ENCODE assay signal across 23 cellular contexts in genomic region chr2:62248226-62248625, GRCh38. TPM values are rescaled to one million over a fixed set of nuclear protein-coding genes. Genes with fewer than 3 reads are reported as not detected.
A peak's percentile ranks its signal among the peaks of the same experiment; 100 is the strongest.
DNase-seq lines count a peak whose midpoint lies in the region; ATAC-seq and TF ChIP-seq lines count a peak whose summit lies in the region.
"Had no signal": no experiment of that assay in that cellular context is flagged by ENCODE, and none has a peak within 500 bp of the region (broad histone marks: within the 10 kb centered on the region; RNA-seq: fewer than 3 reads in every experiment).

No MANE protein-coding gene starts in this region.

- no peak overlapping the region for H4K8ac ChIP-seq in trophoblast cell (ENCODE audit: low read depth, low read length)

- H3K23ac ChIP-seq in trophoblast cell (ENCODE audit: low read length) = no peak overlapping the region

- H3K4me3 ChIP-seq in CD8-positive, alpha-beta T cell (ENCODE audit: low read depth, low read length) = no peak overlapping the region
- H3K4me3 ChIP-seq in esophagus muscularis mucosa = no peak overlapping the region
- no peak overlapping the region for H3K4me3 ChIP-seq in trophoblast cell (ENCODE audit: low read depth, low read length)
- H3K4me3 ChIP-seq: A549; BLaER1 treated with 17β-estradiol and CSF1 and Interleukin-3, amounts not matched to agents 10 nM and 100 nM; GM12878; GM23338 had no signal

- 89% methylated on average over 3 of the region's 3 CpGs for WGBS in esophagus muscularis mucosa
- WGBS in trophoblast cell (ENCODE audit: extremely low coverage, insufficient coverage, insufficient read length) = no CpG with 5 or more reads among the region's 3 CpGs

- no peak overlapping the region for H2AFZ ChIP-seq in trophoblast cell (ENCODE audit: insufficient read depth, low read length, poor library complexity)
- H2AFZ ChIP-seq: GM23338 had no signal

- H3K9me3 Mint-ChIP-seq in CD8-positive, alpha-beta T cell = no peaks in the 10 kb centered on the region
- H3K9me3 Mint-ChIP-seq: CD4-positive, alpha-beta T cell; GM23338; H9 had no signal

- no peak overlapping the region for H4K91ac ChIP-seq in trophoblast cell (ENCODE audit: low read depth, low read length)

- H3K9ac ChIP-seq in trophoblast cell (ENCODE audit: low read length) = no peak overlapping the region
- H3K9ac ChIP-seq: BLaER1 treated with 17β-estradiol and CSF1 and Interleukin-3, amounts not matched to agents 10 nM and 100 nM had no signal

- no peak for TF ChIP-seq EP300 in esophagus muscularis mucosa (IDR thresholded peaks at IDR 0.05)

- H3K14ac ChIP-seq in trophoblast cell (ENCODE audit: low read length) = no peak overlapping the region

- H3K27me3 Mint-ChIP-seq in CD8-positive, alpha-beta T cell (ENCODE audit: low read depth) = no peaks in the 10 kb centered on the region
- H3K27me3 Mint-ChIP-seq: CD4-positive, alpha-beta T cell had no signal

- no peaks in the 10 kb centered on the region for H3K36me3 ChIP-seq in CD8-positive, alpha-beta T cell (ENCODE audit: insufficient read depth, low read length)
- H3K36me3 ChIP-seq in esophagus muscularis mucosa (no peaks in the 10 kb centered on the region), trophoblast cell (ENCODE audit: control insufficient read depth in 1 of 2, insufficient read depth in 2 of 2, low read length in 2 of 2) (no peaks in the 10 kb centered on the region)
- H3K36me3 ChIP-seq: BE2C; BLaER1 treated with 17β-estradiol and CSF1 and Interleukin-3, amounts not matched to agents 10 nM and 100 nM had no signal

- POLR2A ChIA-PET in CD8-positive, alpha-beta T cell (lab: Charles Lee) = no interaction called here

- peak overlapping the region; percentile 18 for H3K27ac Mint-ChIP-seq in CD8-positive, alpha-beta T cell
- H3K27ac Mint-ChIP-seq: CD14-positive monocyte; CD4-positive, alpha-beta T cell; GM23338; H9 had no signal

- no peak for TF ChIP-seq CTCF in CD8-positive, alpha-beta T cell (IDR thresholded peaks at IDR 0.05)
- TF ChIP-seq CTCF in esophagus muscularis mucosa (IDR thresholded peaks at IDR 0.05) = no peak

- peaks cover 2% of the 10 kb centered on the region for H3K4me1 Mint-ChIP-seq in CD8-positive, alpha-beta T cell (ENCODE audit: low read depth)
- H3K4me1 Mint-ChIP-seq: CD14-positive monocyte, GM23338, H9 had no signal

- H2AK5ac ChIP-seq in trophoblast cell (ENCODE audit: low read length) = no peak overlapping the region

- H3K36me3 Mint-ChIP-seq in CD8-positive, alpha-beta T cell = no peaks in the 10 kb centered on the region
- H3K36me3 Mint-ChIP-seq: CD14-positive monocyte had no signal

- no peak overlapping the region for H4K12ac ChIP-seq in trophoblast cell (ENCODE audit: low read depth, low read length)

- CTCF ChIA-PET in CD8-positive, alpha-beta T cell (lab: Charles Lee) = no interaction called here

- peak in 1 of 7 experiments; percentile 4 for DNase-seq in CD8-positive, alpha-beta T cell
- DNase-seq in OCI-M1 (lab: John Stamatoyannopoulos, UW) (peak; percentile 3), esophagus muscularis mucosa (ENCODE audit: extremely low spot score) (peak; percentile 72), trophoblast cell (peak; percentile 77 to 90), NCI-H2196 treated with DMSO at 0.1 percent for 48 hours (lab: John Stamatoyannopoulos, UW; ENCODE audit: unreplicated experiment) (no peak)
- DNase-seq in effector CD8-positive, alpha-beta T cell (lab: John Stamatoyannopoulos, UW) = no peak
- DNase-seq: 8988T; ACHN; AML-193; BE2C; CD4-positive, alpha-beta T cell; DMS 273 treated with DMSO at 0.1 percent for 48 hours; DMS79; EL; GDM1; H9 had no signal

- TF ChIP-seq POLR2A in esophagus muscularis mucosa (IDR thresholded peaks at IDR 0.05; ENCODE audit: low read depth) = no peak

- H3K18ac ChIP-seq in trophoblast cell (ENCODE audit: low read length) = no peak overlapping the region

- ATAC-seq in CD8-positive, alpha-beta T cell = no peak
- no peak for ATAC-seq in HG03439 (IDR thresholded peaks at IDR 0.05; ENCODE audit: unreplicated experiment)
- ATAC-seq: A549, GM12878, GM23338, HCT116 had no signal

- intact Hi-C loops in CD8-positive, alpha-beta T cell (cut with DNase I, micrococcal nuclease) = loop anchor here in 1 of 2 experiments (10.0 kb wide), 1 partner anchor 53 kb away; the partner anchor contains the start of gene B3GNT2
- intact Hi-C loops in esophagus muscularis mucosa (cut with DNase I) = no loop called here

- no peaks in the 10 kb centered on the region for H3K27me3 ChIP-seq in CD8-positive, alpha-beta T cell (ENCODE audit: insufficient read depth, low read length)
- H3K27me3 ChIP-seq in esophagus muscularis mucosa (no peaks in the 10 kb centered on the region), trophoblast cell (ENCODE audit: insufficient read depth, low read length) (no peaks in the 10 kb centered on the region)
- H3K27me3 ChIP-seq: BE2C; BLaER1 treated with 17β-estradiol and CSF1 and Interleukin-3, amounts not matched to agents 10 nM and 100 nM had no signal

- peaks cover 2% of the 10 kb centered on the region for H3K79me1 ChIP-seq in trophoblast cell (ENCODE audit: low read length)

- no peak overlapping the region for H3K4ac ChIP-seq in trophoblast cell (ENCODE audit: low read depth, low read length)

- no peak overlapping the region for H2BK12ac ChIP-seq in trophoblast cell (ENCODE audit: low read length)

- no peak overlapping the region for H2BK5ac ChIP-seq in trophoblast cell (ENCODE audit: low read depth, low read length, poor library complexity)

- no peak overlapping the region for H3K27ac ChIP-seq in CD8-positive, alpha-beta T cell (ENCODE audit: low read depth, low read length)
- H3K27ac ChIP-seq in esophagus muscularis mucosa (replicated peaks in 1 of 4) (no peak overlapping the region), trophoblast cell (ENCODE audit: low read depth, low read length) (peak overlapping the region; percentile 54)
- H3K27ac ChIP-seq: A549; BLaER1 treated with 17β-estradiol and CSF1 and Interleukin-3, amounts not matched to agents 10 nM and 100 nM had no signal

- H3K4me2 ChIP-seq in trophoblast cell (ENCODE audit: low read length) = peak overlapping the region; percentile 40
- H3K4me2 ChIP-seq: A549; BLaER1 treated with 17β-estradiol and CSF1 and Interleukin-3, amounts not matched to agents 10 nM and 100 nM; GM23338 had no signal

- no peak overlapping the region for H2BK120ac ChIP-seq in trophoblast cell (ENCODE audit: insufficient read depth, low read length, poor library complexity)

- H3K4me1 ChIP-seq in CD8-positive, alpha-beta T cell (ENCODE audit: insufficient read depth, low read length) = no peaks in the 10 kb centered on the region
- H3K4me1 ChIP-seq in esophagus muscularis mucosa = no peaks in the 10 kb centered on the region
- peaks cover 3 to 7% of the 10 kb centered on the region in 2 experiments for H3K4me1 ChIP-seq in trophoblast cell (ENCODE audit: control insufficient read depth in 1 of 2, insufficient read depth in 2 of 2, low read length in 2 of 2)
- H3K4me1 ChIP-seq: A549; BE2C; BLaER1 treated with 17β-estradiol and CSF1 and Interleukin-3, amounts not matched to agents 10 nM and 100 nM had no signal

- no peaks in the 10 kb centered on the region for H3K9me3 ChIP-seq in CD8-positive, alpha-beta T cell (ENCODE audit: low read length)
- H3K9me3 ChIP-seq in esophagus muscularis mucosa (no peaks in the 10 kb centered on the region), trophoblast cell (ENCODE audit: insufficient read depth, low read depth, low read length) (no peaks in the 10 kb centered on the region)
- H3K9me3 ChIP-seq: A549, BE2C had no signal

- no peak overlapping the region for H3K4me3 Mint-ChIP-seq in CD8-positive, alpha-beta T cell
- H3K4me3 Mint-ChIP-seq: CD14-positive monocyte; CD4-positive, alpha-beta T cell; GM23338; H9 had no signal

- H3K79me2 ChIP-seq in trophoblast cell (ENCODE audit: control insufficient read depth, insufficient read depth, low read length, poor library complexity) = peaks cover 2% of the 10 kb centered on the region

RNA-seq across cellular contexts. Expression of gene B3GNT2, which starts 52.3 kb away (rescaled TPM):
- 10 to 100 TPM; 74.1 to 77.9 TPM for total RNA-seq in CD8-positive, alpha-beta T cell
- 10 to 100 TPM; 11.6 to 16.3 (median 14.5) TPM for total RNA-seq in esophagus muscularis mucosa
- polyA plus RNA-seq in trophoblast cell (2013) = 24.8 and 26.0 TPM in 2 replicates

Comparison
In these comparisons a context has a peak if more than half of its experiments do, and no peak if none do; other contexts are left out.
1. DNase-seq: peak in OCI-M1 (single experiment), esophagus muscularis mucosa (single experiment) and trophoblast cell (2 of 2); none in NCI-H2196 treated with DMSO at 0.1 percent for 48 hours (single experiment) and effector CD8-positive, alpha-beta T cell (single experiment).
2. RNA of gene B3GNT2, which starts 52.3 kb away (total RNA-seq): 74.1 to 77.9 TPM in CD8-positive, alpha-beta T cell; 11.6 to 16.3 TPM in esophagus muscularis mucosa; every median in the first group is over 4 times any median in the second.